ENCODE assay signal across 8 cellular contexts in genomic region chr19:39030854-39031367, GRCh38. TPM values are rescaled to one million over a fixed set of nuclear protein-coding genes. Genes with fewer than 3 reads are reported as not detected.
DNase-seq lines count a peak whose midpoint lies in the region; ATAC-seq, FAIRE-seq and TF ChIP-seq lines count a peak whose summit lies in the region.

No MANE protein-coding gene starts in this region.

- ATAC-seq in pancreas (peak in 3 of 4 donors; percentile 4 to 10 (median 5)), HG02588 (IDR thresholded peaks at IDR 0.05; ENCODE audit: unreplicated experiment) (no peak)

- DNase-seq in epithelial cell of prostate (ENCODE audit: low read depth, low spot score), result no peak
- DNase-seq in pancreas, result no peak
- no peak for DNase-seq in DMS53 treated with DMSO at 0.1 percent for 48 hours (lab: John Stamatoyannopoulos, UW; ENCODE audit: unreplicated experiment)
- no peak for DNase-seq in activated CD4-positive, alpha-beta T cell treated with anti-CD3 and anti-CD28 coated beads, Interleukin-2, amount 50 U/mL, for 4 hours
- no peak for DNase-seq in stimulated activated CD4-positive, alpha-beta T cell treated with anti-CD3 and anti-CD28 coated beads, Interleukin-4, amount 100 ng/mL, for 1 hour

- no peak for FAIRE-seq in pancreas (lab: Jason Lieb, UNC)

- H3K9ac ChIP-seq in OCI-LY3 (ENCODE audit: low read length), result peak overlapping the region; percentile 95

- H3K36me3 ChIP-seq in DOHH2 (ENCODE audit: control insufficient read depth, low read length) (no peaks in the 10 kb centered on the region), OCI-LY3 (replicated peaks; ENCODE audit: low read depth, low read length) (peaks cover 28% of the 10 kb centered on the region), pancreas (no peaks in the 10 kb centered on the region)

- intact Hi-C loops in pancreas (cut with DNase I), result no loop called here

- 10 to 15% methylated on average over 11 of the region's 11 CpGs for WGBS in pancreas, 2 donors

- no peaks in the 10 kb centered on the region for H3F3A ChIP-seq in DOHH2 (ENCODE audit: control insufficient read depth, insufficient read depth)

- H3K27me3 ChIP-seq in DOHH2 (ENCODE audit: control insufficient read depth, low read length) (peaks cover 23% of the 10 kb centered on the region), OCI-LY3 (ENCODE audit: low read depth, low read length) (no peaks in the 10 kb centered on the region), pancreas (no peaks in the 10 kb centered on the region)

- H3K4me2 ChIP-seq in DOHH2 (ENCODE audit: low read length) (peak overlapping the region; percentile 91), OCI-LY3 (ENCODE audit: low read length) (peak overlapping the region; percentile 100)

- H3K4me3 ChIP-seq in DOHH2 (ENCODE audit: low read length) (peak overlapping the region; percentile 72), OCI-LY3 (ENCODE audit: low read length) (peak overlapping the region; percentile 91), pancreas (peak overlapping the region in 3 of 4 donors; percentile 83 to 86 (median 84))

- no peaks in the 10 kb centered on the region for H4K20me1 ChIP-seq in DOHH2 (ENCODE audit: control insufficient read depth, insufficient read depth, low read depth, low read length)
- H4K20me1 ChIP-seq in OCI-LY3 (ENCODE audit: insufficient read depth, low read length), result no peaks in the 10 kb centered on the region

- H2AFZ ChIP-seq in OCI-LY3 (ENCODE audit: low read depth, low read length), result 0 out of 2 replicates have a peak overlapping the region, but pooled peaks have one; percentile 50

- no peaks in the 10 kb centered on the region for H3K9me2 ChIP-seq in DOHH2 (replicated peaks; ENCODE audit: control insufficient read depth, low read length)

- H3K79me2 ChIP-seq in DOHH2 (ENCODE audit: control insufficient read depth, low read length) (no peaks in the 10 kb centered on the region), OCI-LY3 (ENCODE audit: low read length) (peaks cover 10% of the 10 kb centered on the region; the same call in 1 of the 2 replicates)

- no peak for TF ChIP-seq CTCF in DOHH2 (IDR thresholded peaks at IDR 0.05; ENCODE audit: low read depth, low read length, poor library complexity, severe bottlenecking)
- TF ChIP-seq CTCF in OCI-LY3 (IDR thresholded peaks at IDR 0.05; ENCODE audit: low read depth, low read length), result no peak
- no peak for TF ChIP-seq CTCF in pancreas (IDR thresholded peaks at IDR 0.05)

- H3K4me1 ChIP-seq in DOHH2 (ENCODE audit: control insufficient read depth, low read length), result peaks cover 15% of the 10 kb centered on the region
- peaks cover 33% of the 10 kb centered on the region for H3K4me1 ChIP-seq in OCI-LY3 (ENCODE audit: low read length)
- no peaks in the 10 kb centered on the region for H3K4me1 ChIP-seq in pancreas

- H3K27ac ChIP-seq in DOHH2 (ENCODE audit: low read depth, low read length) (no peak overlapping the region), OCI-LY3 (ENCODE audit: low read length) (peak overlapping the region; percentile 77), epithelial cell of prostate (peak overlapping the region; percentile 78), pancreas (peak overlapping the region in 2 of 4 donors; percentile 23 to 31)

- no peaks in the 10 kb centered on the region for H3K9me3 ChIP-seq in DOHH2 (ENCODE audit: control insufficient read depth, insufficient read depth, low read length)
- peaks cover 11% of the 10 kb centered on the region; the same call in 1 of the 2 replicates for H3K9me3 ChIP-seq in OCI-LY3 (ENCODE audit: insufficient read depth, low read length)
- no peaks in the 10 kb centered on the region for H3K9me3 ChIP-seq in pancreas

RNA-seq across cellular contexts. Expression of gene FBXO27, which starts 1.4 kb away (rescaled TPM):
- total RNA-seq in pancreas, result 1 to 10 TPM; 2.2 to 5.5 (median 4.3) TPM
- polyA plus RNA-seq in pancreas, result 1 to 10 TPM; 1.0 to 2.6 TPM

RNA-seq across cellular contexts. Expression of gene ACP7, which starts 53.3 kb away (rescaled TPM):
- total RNA-seq in pancreas, result under 1 TPM in 1 of 6 donors, not detected in 5; 0.09 TPM
- under 1 TPM; 0.11 to 0.42 TPM for polyA plus RNA-seq in pancreas

RNA-seq across cellular contexts. Expression of gene FBXO17, which starts 55.4 kb away (rescaled TPM):
- total RNA-seq in pancreas, result 10 to 100 TPM in 1 of 6 donors, 1 to 10 TPM in 5; 5.8 to 10.1 (median 7.4) TPM
- 10 to 100 TPM; 11.8 to 13.8 TPM for polyA plus RNA-seq in pancreas
